8 cellular contexts compared by ENCODE assay signal in genomic region chr19:57830071-57830602, GRCh38. TPM values are rescaled to one million over a fixed set of nuclear protein-coding genes. Genes with fewer than 3 reads are reported as not detected.
DNase-seq lines count a peak whose midpoint lies in the region; ATAC-seq and TF ChIP-seq lines count a peak whose summit lies in the region.

ZNF587B (plus strand) TSS chr19:57830299; CDS start chr19:57830529, 230 bp downstream.

- no peak within 1 kb of the TSS for H3K27ac ChIP-seq in 22Rv1
- peak within 1 kb of the TSS; percentile 28 to 67 for H3K27ac ChIP-seq in lung (ENCODE audit: low read depth in 1 of 2, low read length in 1 of 2)

- no peaks in the 10 kb centered on the region for H3K27me3 Mint-ChIP-seq in activated CD4-positive, alpha-beta memory T cell treated with anti-CD3 and anti-CD28 coated beads for 36 hours

- peaks cover 0 to 6% of the 10 kb centered on the region in 2 donors for H3K36me3 ChIP-seq in lung (ENCODE audit: control insufficient read depth in 2 of 2, insufficient read depth in 2 of 2, low read length in 2 of 2)

- TF ChIP-seq CTCF in 22Rv1 (IDR thresholded peaks at IDR 0.05) (peak; percentile 68), HFF-Myc (IDR thresholded peaks at IDR 0.05; ENCODE audit: low read depth, low read length, missing control alignments) (peak; percentile 34), epithelial cell of esophagus (IDR thresholded peaks at IDR 0.05; ENCODE audit: insufficient read depth, low read depth, low read length, missing control alignments) (peak; percentile 43), lung (IDR thresholded peaks at IDR 0.05; ENCODE audit: control extremely low read depth, extremely low read depth) (no peak)

- 39 to 60% methylated on average over 22 of the region's 22 CpGs for WGBS in lung, 2 donors

- H3K4me3 Mint-ChIP-seq in activated CD4-positive, alpha-beta memory T cell treated with anti-CD3 and anti-CD28 coated beads for 36 hours, result no peak within 1 kb of the TSS

- peak; percentile 65 for DNase-seq in HFF-Myc (ENCODE audit: extremely low read depth, low read depth)
- DNase-seq in activated CD4-positive, alpha-beta memory T cell treated with anti-CD3 and anti-CD28 coated beads for 36 hours, result peak; percentile 51
- peak; percentile 85 for DNase-seq in epithelial cell of esophagus (ENCODE audit: low read depth)
- DNase-seq in lung (ENCODE audit: low spot score), result peak; percentile 55
- DNase-seq in stimulated activated CD8-positive, alpha-beta memory T cell treated with anti-CD3 and anti-CD28 coated beads, Interleukin-4, amount 100 ng/mL, for 48 hours, result peak; percentile 65
- no peak for DNase-seq in NCI-H446 (lab: John Stamatoyannopoulos, UW)

- peaks cover 2% of the 10 kb centered on the region for H3K9me3 Mint-ChIP-seq in activated CD4-positive, alpha-beta memory T cell treated with anti-CD3 and anti-CD28 coated beads for 36 hours

- peaks cover 0 to 21% of the 10 kb centered on the region in 2 donors for H3K9me3 ChIP-seq in lung (ENCODE audit: control insufficient read depth in 2 of 2, insufficient read depth in 1 of 2, low read length in 1 of 2)

- ATAC-seq in lung (ENCODE audit: insufficient read depth, low FRiP score), result peak; percentile 47
- ATAC-seq in HG03432 (IDR thresholded peaks at IDR 0.05; ENCODE audit: unreplicated experiment), result no peak

- intact Hi-C loops in activated CD4-positive, alpha-beta memory T cell treated with anti-CD3 and anti-CD28 coated beads for 36 hours (cut with micrococcal nuclease), result no loop called here

- H3K4me3 ChIP-seq in HFF-Myc (replicated peaks; ENCODE audit: low read depth, low read length) (peak within 1 kb of the TSS; percentile 51), epithelial cell of esophagus (ENCODE audit: low read length) (peak within 1 kb of the TSS; percentile 79), lung (peak within 1 kb of the TSS; percentile 54)

- H3K27ac Mint-ChIP-seq in activated CD4-positive, alpha-beta memory T cell treated with anti-CD3 and anti-CD28 coated beads for 36 hours, result no peak within 1 kb of the TSS

- POLR2A ChIA-PET in activated CD4-positive, alpha-beta memory T cell treated with anti-CD3 and anti-CD28 coated beads for 36 hours (lab: Charles Lee), result no interaction called here

- H3K36me3 Mint-ChIP-seq in activated CD4-positive, alpha-beta memory T cell treated with anti-CD3 and anti-CD28 coated beads for 36 hours, result peaks cover 28% of the 10 kb centered on the region

- H3K4me1 Mint-ChIP-seq in activated CD4-positive, alpha-beta memory T cell treated with anti-CD3 and anti-CD28 coated beads for 36 hours (ENCODE audit: low read depth), result peaks cover 19% of the 10 kb centered on the region

- H3K4me1 ChIP-seq in lung (ENCODE audit: control insufficient read depth in 2 of 2, insufficient read depth in 2 of 2, low read length in 2 of 2), result peaks cover 6 to 9% of the 10 kb centered on the region in 2 donors

- no peaks in the 10 kb centered on the region for H3K27me3 ChIP-seq in lung (ENCODE audit: control insufficient read depth, insufficient read depth)

- CTCF ChIA-PET in activated CD4-positive, alpha-beta memory T cell treated with anti-CD3 and anti-CD28 coated beads for 36 hours (lab: Charles Lee), result interaction anchor here (0.7 to 1.3 kb wide), 2 partner anchors 10 to 20 kb away, joined by 3 read pairs; no protein-coding TSS in a partner anchor

RNA-seq across cellular contexts. Expression of gene ZNF587B, which starts in this region (rescaled TPM):
- total RNA-seq in activated CD4-positive, alpha-beta memory T cell treated with anti-CD3 and anti-CD28 coated beads for 36 hours, result 10 to 100 TPM; 14.2 to 15.2 TPM
- total RNA-seq in lung, result 10 to 100 TPM; 15.5 to 31.7 TPM
- polyA plus RNA-seq in lung, result 1 to 10 TPM; 4.0 to 7.3 TPM

Comparison
In these comparisons a context has a peak if more than half of its experiments do, and no peak if none do; other contexts are left out.
1. DNase-seq: peak in HFF-Myc (single experiment), activated CD4-positive, alpha-beta memory T cell treated with anti-CD3 and anti-CD28 coated beads for 36 hours (single experiment), epithelial cell of esophagus (single experiment), lung (single experiment) and stimulated activated CD8-positive, alpha-beta memory T cell treated with anti-CD3 and anti-CD28 coated beads, Interleukin-4, amount 100 ng/mL, for 48 hours (single experiment); none in NCI-H446 (0 of 2).
2. Peak in every context shown above with its lines, with median percentiles within 50 percentile points of each other: H3K4me3 ChIP-seq.